Comparison of ENCODE assay signal across 8 cellular contexts in genomic region chr2:240568678-240569522, GRCh38. TPM values are rescaled to one million over a fixed set of nuclear protein-coding genes. Genes with fewer than 3 reads are reported as not detected.
DNase-seq lines count a peak whose midpoint lies in the region; ATAC-seq, FAIRE-seq and TF ChIP-seq lines count a peak whose summit lies in the region.

No MANE protein-coding gene starts in this region.

- H2AFZ ChIP-seq in parathyroid adenoma = peak overlapping the region; percentile 83

- H3K27ac ChIP-seq in AG04450 (ENCODE audit: low read depth, low read length) (no peak overlapping the region), parathyroid adenoma (no peak overlapping the region)

- H3K36me3 ChIP-seq in parathyroid adenoma (ENCODE audit: control insufficient read depth, insufficient read depth, low read length) = no peaks in the 10 kb centered on the region

- H3K27me3 ChIP-seq in AG04450 (ENCODE audit: control insufficient read depth, insufficient read depth, low read length) (no peaks in the 10 kb centered on the region), parathyroid adenoma (ENCODE audit: control insufficient read depth, insufficient read depth, low read length) (no peaks in the 10 kb centered on the region)

- no peak for FAIRE-seq in RCC 7860 (lab: Jason Lieb, UNC)

- H3K9ac ChIP-seq in parathyroid adenoma = no peak overlapping the region

- POLR2A ChIA-PET in AG04450 (lab: Yijun Ruan, JAX) = interaction anchor here (1.1 to 2.8 kb wide), 2 partner anchors 8 to 17 kb away, joined by 3 to 15 read pairs; partner anchors contain the start of gene CAPN10

- TF ChIP-seq CTCF in AG04450 (IDR thresholded peaks at IDR 0.05; ENCODE audit: low read depth, low read length) (no peak), parathyroid adenoma (IDR thresholded peaks at IDR 0.05) (no peak)

- intact Hi-C loops in left ventricle myocardium superior (cut with micrococcal nuclease) = no loop called here

- H3K4me1 ChIP-seq in parathyroid adenoma = peaks cover 19% of the 10 kb centered on the region

- CTCF ChIA-PET in AG04450 (lab: Charles Lee) = interaction anchor here (0.6 to 1.5 kb wide), 2 partner anchors 9 to 55 kb away, joined by 3 to 4 read pairs; no protein-coding TSS in a partner anchor

- H3K9me3 ChIP-seq in AG04450 (ENCODE audit: control insufficient read depth, insufficient read depth, low read length) (no peaks in the 10 kb centered on the region; the same call in 1 of the 2 replicates), parathyroid adenoma (ENCODE audit: control insufficient read depth, low read length) (no peaks in the 10 kb centered on the region)

- ATAC-seq in GM18498 (IDR thresholded peaks at IDR 0.05; ENCODE audit: unreplicated experiment) (peak; percentile 24), HG03280 (IDR thresholded peaks at IDR 0.05; ENCODE audit: unreplicated experiment) (peak; percentile 27), left ventricle myocardium superior (peak; percentile 27), GM18502 (IDR thresholded peaks at IDR 0.05; ENCODE audit: poor library complexity, unreplicated experiment) (no peak)

- DNase-seq in AG04450 (ENCODE audit: low read depth, low spot score) = no peak
- peak; percentile 41 for DNase-seq in RCC 7860 (ENCODE audit: low spot score)
- DNase-seq in amniotic epithelial cell (ENCODE audit: low read depth) = peak; percentile 57
- DNase-seq in left ventricle myocardium superior = peak; percentile 90

- H3K4me2 ChIP-seq in parathyroid adenoma (ENCODE audit: low read length) = peak overlapping the region; percentile 77

- H3K4me3 ChIP-seq in AG04450 (ENCODE audit: low read depth, low read length) (peak overlapping the region; percentile 63), parathyroid adenoma (ENCODE audit: low read depth, low read length) (peak overlapping the region; percentile 41)

- H3K79me2 ChIP-seq in parathyroid adenoma = peaks cover 2% of the 10 kb centered on the region

RNA-seq across cellular contexts. Expression of gene RNPEPL1, which starts 0.6 kb away (rescaled TPM):
- polyA plus RNA-seq in AG04450 (2011; rRNA removed) = 7.2 and 15.0 TPM in 2 replicates
- 12.7 and 23.8 TPM in 2 replicates for polyA minus RNA-seq in AG04450 (2011; rRNA and poly(A)+ RNA removed)
- 105 TPM for total RNA-seq in left ventricle myocardium superior

RNA-seq across cellular contexts. Expression of gene DUSP28, which starts 8.7 kb away (rescaled TPM):
- 4.4 and 6.1 TPM in 2 replicates for polyA plus RNA-seq in AG04450 (2011; rRNA removed)
- polyA minus RNA-seq in AG04450 (2011; rRNA and poly(A)+ RNA removed) = 1.1 TPM in 2 replicates
- 13.2 TPM for total RNA-seq in left ventricle myocardium superior

RNA-seq across cellular contexts. Expression of gene ANKMY1, which starts 11.1 kb away (rescaled TPM):
- polyA plus RNA-seq in AG04450 (2011; rRNA removed) = 2.9 and 3.1 TPM in 2 replicates
- polyA minus RNA-seq in AG04450 (2011; rRNA and poly(A)+ RNA removed) = 7.2 and 8.8 TPM in 2 replicates
- 5.1 TPM for total RNA-seq in left ventricle myocardium superior

RNA-seq across cellular contexts. Expression of gene CAPN10, which starts 17.6 kb away (rescaled TPM):
- polyA plus RNA-seq in AG04450 (2011; rRNA removed) = 5.6 and 7.5 TPM in 2 replicates
- polyA minus RNA-seq in AG04450 (2011; rRNA and poly(A)+ RNA removed) = 8.2 and 9.1 TPM in 2 replicates
- 51.2 TPM for total RNA-seq in left ventricle myocardium superior

RNA-seq across cellular contexts. Expression of gene GPR35, which starts 56.4 kb away (rescaled TPM):
- 0.05 and 0.06 TPM in 2 replicates for polyA plus RNA-seq in AG04450 (2011; rRNA removed)
- polyA minus RNA-seq in AG04450 (2011; rRNA and poly(A)+ RNA removed) = 0.04 TPM in 1 of 2 replicates, not detected in the other
- 2.1 TPM for total RNA-seq in left ventricle myocardium superior
